Comparison of ENCODE assay signal across 20 cellular contexts in the genomic region with DNA sequence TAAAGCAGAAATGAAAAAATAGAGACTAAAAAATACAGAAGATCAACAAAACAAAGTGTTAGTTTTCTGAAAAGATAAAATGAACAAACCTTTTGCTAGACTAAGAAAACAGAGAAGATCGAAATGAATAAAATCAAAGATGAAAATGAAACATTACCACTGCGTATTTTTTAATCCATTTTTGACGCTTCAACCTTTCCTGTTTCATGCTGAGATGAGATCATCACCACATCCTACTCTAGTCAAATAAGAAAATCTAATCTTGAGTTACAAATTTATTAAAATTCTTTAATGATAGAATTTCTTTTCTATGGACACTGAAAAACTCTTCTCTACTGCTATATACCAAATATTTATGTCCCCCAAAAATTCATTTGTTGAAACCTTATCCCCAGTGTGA. TPM values are rescaled to one million over a fixed set of nuclear protein-coding genes. Genes with fewer than 3 reads are reported as not detected.
A peak's percentile ranks its signal among the peaks of the same experiment; 100 is the strongest.
DNase-seq lines count a peak whose midpoint lies in the region; ATAC-seq and TF ChIP-seq lines count a peak whose summit lies in the region.
"Had no signal": no experiment of that assay in that cellular context is flagged by ENCODE, and none has a peak within 500 bp of the region (broad histone marks: within the 10 kb centered on the region; RNA-seq: fewer than 3 reads in every experiment).

No MANE protein-coding gene starts in this region.

- H3K9me3 ChIP-seq in A673 (ENCODE audit: low read depth, low read length, poor library complexity, severe bottlenecking) = no peaks in the 10 kb centered on the region
- H3K9me3 ChIP-seq: BE2C had no signal

- H3K27me3 ChIP-seq in A673 (replicated peaks; ENCODE audit: insufficient read depth, low read depth, low read length, poor library complexity) = no peaks in the 10 kb centered on the region
- H3K27me3 ChIP-seq: BE2C, BLaER1 had no signal

- no peaks in the 10 kb centered on the region for H3K36me3 ChIP-seq in A673 (ENCODE audit: insufficient read depth, low read length, poor library complexity, severe bottlenecking)
- H3K36me3 ChIP-seq: BE2C had no signal

- peaks cover 49% of the 10 kb centered on the region for H3K36me3 Mint-ChIP-seq in activated CD8-positive, alpha-beta memory T cell treated with anti-CD3 and anti-CD28 coated beads, Interleukin-2, amount 10 ng/mL, durations not matched to agents 7 days and 5 days
- H3K36me3 Mint-ChIP-seq in central memory CD8-positive, alpha-beta T cell (ENCODE audit: insufficient read depth) = peaks cover 15% of the 10 kb centered on the region
- H3K36me3 Mint-ChIP-seq in stimulated activated effector memory CD8-positive, alpha-beta T cell treated with anti-CD3 and anti-CD28 coated beads, Interleukin-12 subunit alpha, Interleukin-12 subunit beta, amount 100 ng/mL, for 72 hours = peaks cover 61% of the 10 kb centered on the region

- H3K27ac ChIP-seq in A673 (ENCODE audit: low read depth, low read length, poor library complexity, severe bottlenecking) = no peak overlapping the region
- H3K27ac ChIP-seq: 22Rv1, A549, BLaER1 had no signal

- POLR2A ChIA-PET in A673 (lab: Charles Lee; ENCODE audit: low non-redundant PET) = no interaction called here

- peak overlapping the region; percentile 25 for H3K4me3 Mint-ChIP-seq in activated CD8-positive, alpha-beta memory T cell treated with anti-CD3 and anti-CD28 coated beads, Interleukin-2, amount 10 ng/mL, durations not matched to agents 7 days and 5 days
- H3K4me3 Mint-ChIP-seq in central memory CD8-positive, alpha-beta T cell = no peak overlapping the region
- H3K4me3 Mint-ChIP-seq in stimulated activated effector memory CD8-positive, alpha-beta T cell treated with anti-CD3 and anti-CD28 coated beads, Interleukin-12 subunit alpha, Interleukin-12 subunit beta, amount 100 ng/mL, for 72 hours = peak overlapping the region; percentile 20
- H3K4me3 Mint-ChIP-seq: CD14-positive monocyte; CD4-positive, alpha-beta memory T cell; CD4-positive, CD25-positive, alpha-beta regulatory T cell had no signal

- no peaks in the 10 kb centered on the region for H3K27me3 Mint-ChIP-seq in activated CD8-positive, alpha-beta memory T cell treated with anti-CD3 and anti-CD28 coated beads, Interleukin-2, amount 10 ng/mL, durations not matched to agents 7 days and 5 days
- H3K27me3 Mint-ChIP-seq in central memory CD8-positive, alpha-beta T cell = no peaks in the 10 kb centered on the region
- H3K27me3 Mint-ChIP-seq: CD4-positive, alpha-beta memory T cell; CD4-positive, CD25-positive, alpha-beta regulatory T cell had no signal

- H3K27ac Mint-ChIP-seq in activated CD8-positive, alpha-beta memory T cell treated with anti-CD3 and anti-CD28 coated beads, Interleukin-2, amount 10 ng/mL, durations not matched to agents 7 days and 5 days = peak overlapping the region; percentile 74
- H3K27ac Mint-ChIP-seq in central memory CD8-positive, alpha-beta T cell (ENCODE audit: low read depth) = peak overlapping the region; percentile 91
- peak overlapping the region; percentile 10 for H3K27ac Mint-ChIP-seq in stimulated activated effector memory CD8-positive, alpha-beta T cell treated with anti-CD3 and anti-CD28 coated beads, Interleukin-12 subunit alpha, Interleukin-12 subunit beta, amount 100 ng/mL, for 72 hours
- H3K27ac Mint-ChIP-seq: CD14-positive monocyte; CD4-positive, alpha-beta memory T cell had no signal

- no peak for TF ChIP-seq CTCF in A673 (conservative IDR thresholded peaks at IDR 0.05; ENCODE audit: low read depth, low read length)

- H3K4me1 ChIP-seq in A673 (ENCODE audit: insufficient read depth, low read length, poor library complexity, severe bottlenecking) = no peaks in the 10 kb centered on the region
- H3K4me1 ChIP-seq: A549, BE2C, Caco-2 had no signal

- CTCF ChIA-PET in activated CD8-positive, alpha-beta memory T cell treated with anti-CD3 and anti-CD28 coated beads, Interleukin-2, amount 10 ng/mL, durations not matched to agents 7 days and 5 days (lab: Charles Lee) = no interaction called here
- CTCF ChIA-PET in A673 (lab: Charles Lee) = no interaction called here

- H3K4me3 ChIP-seq in A673 (ENCODE audit: low read depth, low read length, poor library complexity, severe bottlenecking) = no peak overlapping the region
- H3K4me3 ChIP-seq: A549, BLaER1 had no signal

- no peak for DNase-seq in activated CD8-positive, alpha-beta memory T cell treated with anti-CD3 and anti-CD28 coated beads, Interleukin-2, amount 10 ng/mL, durations not matched to agents 7 days and 5 days
- DNase-seq in activated CD8-positive, alpha-beta memory T cell treated with anti-CD3 and anti-CD28 coated beads for 24 hours = no peak
- peak; percentile 10 for DNase-seq in A673 (ENCODE audit: low spot score)
- no peak for DNase-seq in central memory CD8-positive, alpha-beta T cell (ENCODE audit: low spot score in 2 of 2)
- DNase-seq in stimulated activated effector memory CD8-positive, alpha-beta T cell treated with anti-CD3 and anti-CD28 coated beads, Interleukin-12 subunit alpha, Interleukin-12 subunit beta, amount 100 ng/mL, for 72 hours (ENCODE audit: low spot score in 2 of 2) = no peak
- DNase-seq: ACHN; BE2C; C1 segment of cervical spinal cord; Caco-2; Calu3; CD4-positive, alpha-beta memory T cell; CD4-positive, CD25-positive, alpha-beta regulatory T cell; DMS79 treated with DMSO at 0.1 percent for 48 hours; GF-D8 had no signal

- ATAC-seq in activated CD8-positive, alpha-beta memory T cell treated with anti-CD3 and anti-CD28 coated beads, Interleukin-2, amount 10 ng/mL, durations not matched to agents 7 days and 5 days = peak; percentile 66
- ATAC-seq in central memory CD8-positive, alpha-beta T cell (replicated peaks; ENCODE audit: extremely low read depth, poor library complexity, severe bottlenecking) = peak; percentile 67
- ATAC-seq in stimulated activated effector memory CD8-positive, alpha-beta T cell treated with anti-CD3 and anti-CD28 coated beads, Interleukin-12 subunit alpha, Interleukin-12 subunit beta, amount 100 ng/mL, for 72 hours = peak; percentile 61
- no peak for ATAC-seq in GM21825 (IDR thresholded peaks at IDR 0.05; ENCODE audit: unreplicated experiment)
- ATAC-seq in GM19467 (IDR thresholded peaks at IDR 0.05; ENCODE audit: unreplicated experiment) = no peak
- ATAC-seq: A549 had no signal

- peaks cover 14% of the 10 kb centered on the region for H3K4me1 Mint-ChIP-seq in activated CD8-positive, alpha-beta memory T cell treated with anti-CD3 and anti-CD28 coated beads, Interleukin-2, amount 10 ng/mL, durations not matched to agents 7 days and 5 days
- H3K4me1 Mint-ChIP-seq in central memory CD8-positive, alpha-beta T cell = no peaks in the 10 kb centered on the region
- peaks cover 18% of the 10 kb centered on the region for H3K4me1 Mint-ChIP-seq in stimulated activated effector memory CD8-positive, alpha-beta T cell treated with anti-CD3 and anti-CD28 coated beads, Interleukin-12 subunit alpha, Interleukin-12 subunit beta, amount 100 ng/mL, for 72 hours
- H3K4me1 Mint-ChIP-seq: CD14-positive monocyte; CD4-positive, alpha-beta memory T cell had no signal

- intact Hi-C loops in A673 (cut with micrococcal nuclease; ENCODE audit: unreplicated experiment) = no loop called here

- H3K9me3 Mint-ChIP-seq in activated CD8-positive, alpha-beta memory T cell treated with anti-CD3 and anti-CD28 coated beads, Interleukin-2, amount 10 ng/mL, durations not matched to agents 7 days and 5 days (ENCODE audit: low read depth) = peaks cover 9% of the 10 kb centered on the region
- H3K9me3 Mint-ChIP-seq in central memory CD8-positive, alpha-beta T cell = no peaks in the 10 kb centered on the region
- H3K9me3 Mint-ChIP-seq in stimulated activated effector memory CD8-positive, alpha-beta T cell treated with anti-CD3 and anti-CD28 coated beads, Interleukin-12 subunit alpha, Interleukin-12 subunit beta, amount 100 ng/mL, for 72 hours = peaks cover 3% of the 10 kb centered on the region

- BruUV-seq in A673 (replicated peaks; lab: Mats Ljungman, UMichigan) = no TSS peak

RNA-seq across cellular contexts. Expression of gene MAGOHB, which starts 30.7 kb away (rescaled TPM):
- total RNA-seq in activated CD8-positive, alpha-beta memory T cell treated with anti-CD3 and anti-CD28 coated beads, Interleukin-2, amount 10 ng/mL, durations not matched to agents 7 days and 5 days = 10 to 100 TPM; 53.3 to 77.2 TPM
- 68.6 and 72.0 TPM in 2 replicates for total RNA-seq in A673 (2021)

Comparison
In these comparisons a context has a peak if more than half of its experiments do, and no peak if none do; other contexts are left out.
1. ATAC-seq: peak in activated CD8-positive, alpha-beta memory T cell treated with anti-CD3 and anti-CD28 coated beads, Interleukin-2, amount 10 ng/mL, durations not matched to agents 7 days and 5 days (single experiment), central memory CD8-positive, alpha-beta T cell (single experiment) and stimulated activated effector memory CD8-positive, alpha-beta T cell treated with anti-CD3 and anti-CD28 coated beads, Interleukin-12 subunit alpha, Interleukin-12 subunit beta, amount 100 ng/mL, for 72 hours (single experiment); none in GM21825 (single experiment) and GM19467 (single experiment).
2. H3K27ac Mint-ChIP-seq: peak in every context shown above with its lines; median percentile 91 in central memory CD8-positive, alpha-beta T cell; 74 in activated CD8-positive, alpha-beta memory T cell treated with anti-CD3 and anti-CD28 coated beads, Interleukin-2, amount 10 ng/mL, durations not matched to agents 7 days and 5 days; 10 in stimulated activated effector memory CD8-positive, alpha-beta T cell treated with anti-CD3 and anti-CD28 coated beads, Interleukin-12 subunit alpha, Interleukin-12 subunit beta, amount 100 ng/mL, for 72 hours.